1 cellular context compared by ENCODE assay signal in genomic region chr11:121535122-121535796, GRCh38.
TF ChIP-seq lines count a peak whose summit lies in the region.

No MANE protein-coding gene starts in this region.

TF ChIP-seq in HepG2, 621 proteins besides CTCF, POLR2A, EP300 and RAD21 (continued from another document):
- no peak for TF ChIP-seq FIP1L1 (IDR thresholded peaks at IDR 0.05; ENCODE audit: borderline replicate concordance, insufficient read depth, low read depth, low read length)
- no peak for TF ChIP-seq PBX2 (CRISPR knock-in tag; IDR thresholded peaks at IDR 0.05)
- no peak for TF ChIP-seq SOX6 (IDR thresholded peaks at IDR 0.05)
- no peak for TF ChIP-seq SOX6 (CRISPR knock-in tag; IDR thresholded peaks at IDR 0.05)
- no peak for TF ChIP-seq ZNF83 (CRISPR knock-in tag; IDR thresholded peaks at IDR 0.05; ENCODE audit: borderline replicate concordance)
- TF ChIP-seq HMGXB4 (CRISPR knock-in tag; IDR thresholded peaks at IDR 0.05; ENCODE audit: borderline replicate concordance in 1 of 2, low read depth in 1 of 2) = no peak
- TF ChIP-seq ELF4 (CRISPR knock-in tag; IDR thresholded peaks at IDR 0.05; ENCODE audit: borderline replicate concordance) = no peak
- no peak for TF ChIP-seq ATF6 (CRISPR knock-in tag; conservative IDR thresholded peaks at IDR 0.05)
- no peak for TF ChIP-seq PAX8 (CRISPR knock-in tag; IDR thresholded peaks at IDR 0.05; ENCODE audit: borderline replicate concordance)
- TF ChIP-seq E2F5 (CRISPR knock-in tag; conservative IDR thresholded peaks at IDR 0.05) = no peak
- no peak for TF ChIP-seq HNRNPL (IDR thresholded peaks at IDR 0.05; ENCODE audit: low read depth, low read length)
- no peak for TF ChIP-seq NFIB (CRISPR knock-in tag; IDR thresholded peaks at IDR 0.05; ENCODE audit: borderline replicate concordance)
- no peak for TF ChIP-seq SP4 (CRISPR knock-in tag; IDR thresholded peaks at IDR 0.05)
- no peak for TF ChIP-seq TEF (CRISPR knock-in tag; IDR thresholded peaks at IDR 0.05)
TF ChIP-seq in HepG2: peak in this region for 0.
